In the genomic region with DNA sequence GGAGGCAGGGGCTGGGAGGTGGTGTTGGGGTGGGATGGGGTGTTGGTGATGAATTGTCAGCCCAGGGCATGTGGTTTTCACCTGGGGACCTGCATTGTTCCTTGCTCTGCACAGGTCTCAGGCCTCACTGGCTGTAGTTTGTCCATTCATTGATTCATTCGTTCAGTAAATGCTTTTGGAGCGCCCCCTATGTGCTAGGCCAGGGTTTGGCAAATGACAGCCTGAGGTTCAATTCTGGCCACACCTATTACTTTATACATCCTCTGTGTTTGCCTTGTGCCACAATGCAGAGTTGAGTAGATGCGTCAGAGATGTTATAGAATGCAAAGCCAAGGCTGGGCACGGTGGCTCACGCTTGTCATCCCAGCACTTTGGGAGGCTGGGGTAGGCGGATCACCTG, we compare ENCODE assay signal across 10 cellular contexts. TPM values are rescaled to one million over a fixed set of nuclear protein-coding genes. Genes with fewer than 3 reads are reported as not detected.
DNase-seq lines count a peak whose midpoint lies in the region; ATAC-seq and TF ChIP-seq lines count a peak whose summit lies in the region.
"Had no signal": no experiment of that assay in that cellular context is flagged by ENCODE, and none has a peak within 500 bp of the region (broad histone marks: within the 10 kb centered on the region; RNA-seq: fewer than 3 reads in every experiment).

No MANE protein-coding gene starts in this region.

- H3K36me3 Mint-ChIP-seq in activated CD4-positive, alpha-beta T cell treated with anti-CD3 and anti-CD28 coated beads for 36 hours (ENCODE audit: low read depth) = no peaks in the 10 kb centered on the region

- CTCF ChIA-PET in activated CD4-positive, alpha-beta T cell treated with anti-CD3 and anti-CD28 coated beads for 36 hours (lab: Charles Lee) = no interaction called here

- DNase-seq in activated CD4-positive, alpha-beta T cell treated with anti-CD3 and anti-CD28 coated beads for 36 hours = peak; percentile 71
- DNase-seq in activated CD4-positive, alpha-beta T cell treated with anti-CD3 and anti-CD28 coated beads for 1 hour = no peak
- peak; percentile 2 for DNase-seq in MV-4-11 (lab: John Stamatoyannopoulos, UW)
- no peak for DNase-seq in brain microvascular endothelial cell
- DNase-seq in stimulated activated CD4-positive, alpha-beta T cell treated with anti-CD3 and anti-CD28 coated beads, Interleukin-2, amount 100 ng/mL, for 48 hours = peak; percentile 32 to 36
- DNase-seq in epidermal melanocyte (ENCODE audit: insufficient read length, low spot score) = no peak
- no peak for DNase-seq in NCI-H187 (lab: John Stamatoyannopoulos, UW)
- DNase-seq in AG08396 (ENCODE audit: low spot score) = no peak
- DNase-seq: CD8-positive, alpha-beta memory T cell had no signal

- TF ChIP-seq CTCF in brain microvascular endothelial cell (IDR thresholded peaks at IDR 0.05; ENCODE audit: low read depth, low read length, missing control alignments) = peak; percentile 39

- H3K36me3 ChIP-seq in brain microvascular endothelial cell (replicated peaks) = no peaks in the 10 kb centered on the region

- no peaks in the 10 kb centered on the region for H3K27me3 ChIP-seq in brain microvascular endothelial cell (replicated peaks)

- H3K27me3 Mint-ChIP-seq in activated CD4-positive, alpha-beta T cell treated with anti-CD3 and anti-CD28 coated beads for 36 hours = no peaks in the 10 kb centered on the region
- H3K27me3 Mint-ChIP-seq: CD8-positive, alpha-beta memory T cell had no signal

- no peak overlapping the region for H3K27ac ChIP-seq in brain microvascular endothelial cell
- H3K27ac ChIP-seq: parathyroid adenoma had no signal

- in situ Hi-C loops in brain microvascular endothelial cell (cut with HindIII; ENCODE audit: low pct_ligation_motif_present, low sequenced_read_pairs) = no loop called here

- POLR2A ChIA-PET in activated CD4-positive, alpha-beta T cell treated with anti-CD3 and anti-CD28 coated beads for 36 hours (lab: Charles Lee) = no interaction called here

- no peak overlapping the region for H3K4me3 Mint-ChIP-seq in activated CD4-positive, alpha-beta T cell treated with anti-CD3 and anti-CD28 coated beads for 36 hours

- no peaks in the 10 kb centered on the region for H3K9me3 Mint-ChIP-seq in activated CD4-positive, alpha-beta T cell treated with anti-CD3 and anti-CD28 coated beads for 36 hours (ENCODE audit: low read depth)
- H3K9me3 Mint-ChIP-seq: CD8-positive, alpha-beta memory T cell had no signal

- H3K4me3 ChIP-seq in brain microvascular endothelial cell (ENCODE audit: low read depth, low read length) = no peak overlapping the region

- peaks cover 9% of the 10 kb centered on the region for H3K4me1 Mint-ChIP-seq in activated CD4-positive, alpha-beta T cell treated with anti-CD3 and anti-CD28 coated beads for 36 hours

- ATAC-seq in activated CD4-positive, alpha-beta T cell treated with anti-CD3 and anti-CD28 coated beads for 36 hours = no peak

- no peak overlapping the region for H3K27ac Mint-ChIP-seq in activated CD4-positive, alpha-beta T cell treated with anti-CD3 and anti-CD28 coated beads for 36 hours

- intact Hi-C loops in activated CD4-positive, alpha-beta T cell treated with anti-CD3 and anti-CD28 coated beads for 36 hours (cut with DNase I, micrococcal nuclease) = no loop called here

RNA-seq across cellular contexts. Expression of gene ADCK1, which starts 4.7 kb away (rescaled TPM):
- 1 to 10 TPM; 4.6 to 4.9 TPM for total RNA-seq in activated CD4-positive, alpha-beta T cell treated with anti-CD3 and anti-CD28 coated beads for 36 hours

RNA-seq across cellular contexts. Expression of gene SNW1, which starts 43.6 kb away (rescaled TPM):
- total RNA-seq in activated CD4-positive, alpha-beta T cell treated with anti-CD3 and anti-CD28 coated beads for 36 hours = 100 to 1,000 TPM; 134 to 135 TPM

Comparison
In these comparisons a context has a peak if more than half of its experiments do, and no peak if none do; other contexts are left out.
1. DNase-seq: peak in activated CD4-positive, alpha-beta T cell treated with anti-CD3 and anti-CD28 coated beads for 36 hours (single experiment), MV-4-11 (single experiment) and stimulated activated CD4-positive, alpha-beta T cell treated with anti-CD3 and anti-CD28 coated beads, Interleukin-2, amount 100 ng/mL, for 48 hours (2 of 2); none in activated CD4-positive, alpha-beta T cell treated with anti-CD3 and anti-CD28 coated beads for 1 hour (single experiment), brain microvascular endothelial cell (single experiment), epidermal melanocyte (single experiment), NCI-H187 (0 of 2) and AG08396 (single experiment).